ENCODE assay signal across 8 cellular contexts in the genomic region with DNA sequence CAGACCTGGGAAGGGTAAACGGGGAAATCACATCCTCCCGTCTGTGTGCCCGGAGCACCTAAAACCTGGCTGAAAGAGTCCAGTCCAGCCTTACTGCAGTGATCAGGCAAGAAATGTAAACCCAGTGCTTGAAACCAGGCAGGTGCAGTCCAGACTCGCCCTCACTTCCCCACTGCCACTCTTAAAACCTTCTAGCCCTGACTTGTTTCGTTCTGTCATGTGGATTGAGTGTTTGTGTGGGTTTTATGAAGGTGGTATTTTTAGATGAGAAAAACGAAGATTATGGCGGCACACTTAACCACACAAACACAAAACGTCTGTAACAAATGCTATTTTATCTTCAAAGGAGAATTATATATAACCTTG. TPM values are rescaled to one million over a fixed set of nuclear protein-coding genes. Genes with fewer than 3 reads are reported as not detected.
DNase-seq lines count a peak whose midpoint lies in the region; ATAC-seq, FAIRE-seq and TF ChIP-seq lines count a peak whose summit lies in the region.

No MANE protein-coding gene starts in this region.

- H3K4me1 ChIP-seq in hepatocyte (ENCODE audit: insufficient read depth): no peaks in the 10 kb centered on the region
- H3K4me1 ChIP-seq in small intestine (ENCODE audit: control insufficient read depth in 2 of 2, insufficient read depth in 1 of 2, low read depth in 1 of 2, low read length in 1 of 2): peaks cover 0 to 2% of the 10 kb centered on the region in 2 donors

- H4K20me1 ChIP-seq in hepatocyte (ENCODE audit: insufficient read depth, poor library complexity, severe bottlenecking): no peaks in the 10 kb centered on the region

- peaks cover 13% of the 10 kb centered on the region for H3K36me3 Mint-ChIP-seq in activated T-helper 1 cell treated with anti-CD3 and anti-CD28 coated beads, Interleukin-12 subunit alpha, Interleukin-12 subunit beta, Interleukin-2, Interleukin-4 antibody, amounts not matched to agents 30 ng/mL and 10 ng/mL and 1 ng/mL, durations not matched to agents 14 hours and 24 hours and 36 hours (ENCODE audit: low read depth)

- DNase-seq in AG04449 (ENCODE audit: low read depth, low spot score) (no peak), GM12891 (ENCODE audit: insufficient read length, low spot score) (no peak), NCI-H146 (lab: John Stamatoyannopoulos, UW) (peak; percentile 60), hepatocyte (ENCODE audit: low spot score) (peak; percentile 29), small intestine (peak; percentile 35)
- DNase-seq in activated T-helper 1 cell treated with anti-CD3 and anti-CD28 coated beads, Interleukin-12 subunit alpha, Interleukin-12 subunit beta, Interleukin-2, Interleukin-4 antibody, amounts not matched to agents 30 ng/mL and 10 ng/mL and 1 ng/mL, durations not matched to agents 14 hours and 24 hours and 36 hours (ENCODE audit: low spot score): peak; percentile 16
- no peak for DNase-seq in effector CD4-positive, alpha-beta T cell

- peaks cover 36% of the 10 kb centered on the region for H3K79me2 ChIP-seq in hepatocyte

- H3K27me3 ChIP-seq in hepatocyte (no peaks in the 10 kb centered on the region), small intestine (ENCODE audit: control insufficient read depth in 2 of 2, insufficient read depth in 2 of 2, low read length in 2 of 2) (no peaks in the 10 kb centered on the region)

- TF ChIP-seq POLR2A in GM12891 (IDR thresholded peaks at IDR 0.05; ENCODE audit: low read depth, low read length): 0 out of 2 replicates have a peak, but pooled peaks have one; percentile 43

- peak overlapping the region; percentile 90 for H3K27ac Mint-ChIP-seq in activated T-helper 1 cell treated with anti-CD3 and anti-CD28 coated beads, Interleukin-12 subunit alpha, Interleukin-12 subunit beta, Interleukin-2, Interleukin-4 antibody, amounts not matched to agents 30 ng/mL and 10 ng/mL and 1 ng/mL, durations not matched to agents 14 hours and 24 hours and 36 hours

- H3K4me3 ChIP-seq in AG04449 (ENCODE audit: low read depth, low read length): peak overlapping the region; percentile 98
- H3K4me3 ChIP-seq in hepatocyte: peak overlapping the region; percentile 85
- H3K4me3 ChIP-seq in small intestine (ENCODE audit: low read depth in 1 of 2, low read length in 2 of 2): peak overlapping the region in 1 of 2 donors; percentile 72

- no peaks in the 10 kb centered on the region for H3K9me3 Mint-ChIP-seq in activated T-helper 1 cell treated with anti-CD3 and anti-CD28 coated beads, Interleukin-12 subunit alpha, Interleukin-12 subunit beta, Interleukin-2, Interleukin-4 antibody, amounts not matched to agents 30 ng/mL and 10 ng/mL and 1 ng/mL, durations not matched to agents 14 hours and 24 hours and 36 hours

- peak; percentile 5 for FAIRE-seq in GM12891 (lab: Jason Lieb, UNC)
- FAIRE-seq in small intestine (lab: Jason Lieb, UNC): no peak

- peaks cover 2% of the 10 kb centered on the region for H3K27me3 Mint-ChIP-seq in activated T-helper 1 cell treated with anti-CD3 and anti-CD28 coated beads, Interleukin-12 subunit alpha, Interleukin-12 subunit beta, Interleukin-2, Interleukin-4 antibody, amounts not matched to agents 30 ng/mL and 10 ng/mL and 1 ng/mL, durations not matched to agents 14 hours and 24 hours and 36 hours (ENCODE audit: insufficient read depth)

- CTCF ChIA-PET in AG04449 (lab: Yijun Ruan, JAX): no interaction called here

- peak; percentile 17 for ATAC-seq in HG02642 (IDR thresholded peaks at IDR 0.05; ENCODE audit: poor library complexity, unreplicated experiment)

- H3K4me3 Mint-ChIP-seq in activated T-helper 1 cell treated with anti-CD3 and anti-CD28 coated beads, Interleukin-12 subunit alpha, Interleukin-12 subunit beta, Interleukin-2, Interleukin-4 antibody, amounts not matched to agents 30 ng/mL and 10 ng/mL and 1 ng/mL, durations not matched to agents 14 hours and 24 hours and 36 hours: peak overlapping the region; percentile 84

- H3K27ac ChIP-seq in hepatocyte: peak overlapping the region; percentile 91
- H3K27ac ChIP-seq in small intestine (ENCODE audit: low read depth in 1 of 2, low read length in 1 of 2): peak overlapping the region; percentile 70 to 74

- TF ChIP-seq CTCF in AG04449 (IDR thresholded peaks at IDR 0.05; ENCODE audit: insufficient read depth, low read length, missing control alignments) (no peak), hepatocyte (IDR thresholded peaks at IDR 0.05; ENCODE audit: poor library complexity) (no peak)

- H3K9me2 ChIP-seq in hepatocyte (replicated peaks; ENCODE audit: insufficient read depth): no peaks in the 10 kb centered on the region

- intact Hi-C loops in activated T-helper 1 cell treated with anti-CD3 and anti-CD28 coated beads, Interleukin-12 subunit alpha, Interleukin-12 subunit beta, Interleukin-2, Interleukin-4 antibody, amounts not matched to agents 30 ng/mL and 10 ng/mL and 1 ng/mL, durations not matched to agents 14 hours and 24 hours and 36 hours (cut with micrococcal nuclease): loop anchor here (2.0 to 5.0 kb wide), 5 partner anchors 47 to 1002 kb away; partner anchors contain the start of genes INTS6, NEK5, THSD1 and WDFY2

- H3K4me1 Mint-ChIP-seq in activated T-helper 1 cell treated with anti-CD3 and anti-CD28 coated beads, Interleukin-12 subunit alpha, Interleukin-12 subunit beta, Interleukin-2, Interleukin-4 antibody, amounts not matched to agents 30 ng/mL and 10 ng/mL and 1 ng/mL, durations not matched to agents 14 hours and 24 hours and 36 hours (ENCODE audit: low read depth): peaks cover 70% of the 10 kb centered on the region

- POLR2A ChIA-PET in AG04449 (lab: Yijun Ruan, JAX): no interaction called here

- WGBS in hepatocyte (ENCODE audit: low lambda C conversion rate, missing lambda C conversion rate): 22% methylated on average over 8 of the region's 8 CpGs
- WGBS in small intestine, 3 donors: 3 to 15% (median 6%) methylated on average over 8 of the region's 8 CpGs

- H3K36me3 ChIP-seq in hepatocyte (replicated peaks; ENCODE audit: insufficient read depth, low read depth) (no peaks in the 10 kb centered on the region), small intestine (ENCODE audit: control insufficient read depth in 2 of 2, insufficient read depth in 2 of 2, low read length in 2 of 2) (no peaks in the 10 kb centered on the region)

- peak overlapping the region; percentile 82 for H3K4me2 ChIP-seq in hepatocyte

- H3K9me3 ChIP-seq in hepatocyte (ENCODE audit: low read depth) (no peaks in the 10 kb centered on the region), small intestine (ENCODE audit: control insufficient read depth, low read depth) (no peaks in the 10 kb centered on the region)

- H2AFZ ChIP-seq in hepatocyte: peak overlapping the region; percentile 94

TF ChIP-seq in GM12891, 5 proteins besides CTCF, POLR2A, EP300 and RAD21:
- TF ChIP-seq POU2F2 (IDR thresholded peaks at IDR 0.05; ENCODE audit: low read depth, low read length): peak; percentile 14; the same call in 1 of the 2 replicates
- no peak for TF ChIP-seq PAX5 (IDR thresholded peaks at IDR 0.05; ENCODE audit: insufficient read depth, low read length, severe bottlenecking)
- peak; percentile 72 for TF ChIP-seq SPI1 (IDR thresholded peaks at IDR 0.05; ENCODE audit: low read depth, low read length)

RNA-seq across cellular contexts. Expression of gene CKAP2, which starts 0.8 kb away (rescaled TPM):
- polyA plus RNA-seq in GM12891 (2012; ENCODE audit: low read depth, missing spikeins): 20.6 TPM
- 36.9 and 37.3 TPM in 2 replicates for total RNA-seq in activated T-helper 1 cell treated with anti-CD3 and anti-CD28 coated beads, Interleukin-12 subunit alpha, Interleukin-12 subunit beta, Interleukin-2, Interleukin-4 antibody, amounts not matched to agents 30 ng/mL and 10 ng/mL and 1 ng/mL, durations not matched to agents 14 hours and 24 hours and 36 hours
- 20.7 and 21.4 TPM in 2 replicates for total RNA-seq in hepatocyte
- 15.3 and 17.2 TPM in 2 replicates for polyA plus RNA-seq in hepatocyte
- polyA plus RNA-seq in small intestine: 10 to 100 TPM in 1 of 3 donors, 1 to 10 TPM in 2; 3.5 to 13.9 (median 3.6) TPM

RNA-seq across cellular contexts. Expression of gene VPS36, which starts 4.0 kb away (rescaled TPM):
- polyA plus RNA-seq in GM12891 (2012; ENCODE audit: low read depth, missing spikeins): 8.6 TPM
- total RNA-seq in activated T-helper 1 cell treated with anti-CD3 and anti-CD28 coated beads, Interleukin-12 subunit alpha, Interleukin-12 subunit beta, Interleukin-2, Interleukin-4 antibody, amounts not matched to agents 30 ng/mL and 10 ng/mL and 1 ng/mL, durations not matched to agents 14 hours and 24 hours and 36 hours: 47.8 and 49.2 TPM in 2 replicates
- 42.0 and 49.0 TPM in 2 replicates for total RNA-seq in hepatocyte
- polyA plus RNA-seq in hepatocyte: 23.5 and 32.3 TPM in 2 replicates
- polyA plus RNA-seq in small intestine: 10 to 100 TPM; 24.9 to 35.3 (median 25.3) TPM

RNA-seq across cellular contexts. Expression of gene THSD1, which starts 48.5 kb away (rescaled TPM):
- polyA plus RNA-seq in GM12891 (2012; ENCODE audit: low read depth, missing spikeins): 0.08 TPM
- 0.07 and 0.21 TPM in 2 replicates for total RNA-seq in activated T-helper 1 cell treated with anti-CD3 and anti-CD28 coated beads, Interleukin-12 subunit alpha, Interleukin-12 subunit beta, Interleukin-2, Interleukin-4 antibody, amounts not matched to agents 30 ng/mL and 10 ng/mL and 1 ng/mL, durations not matched to agents 14 hours and 24 hours and 36 hours
- total RNA-seq in hepatocyte: 1.00 and 1.4 TPM in 2 replicates
- 0.34 and 1.4 TPM in 2 replicates for polyA plus RNA-seq in hepatocyte
- polyA plus RNA-seq in small intestine: 1 to 10 TPM in 1 of 3 donors, under 1 TPM in 2; 0.22 to 4.3 (median 0.54) TPM

Comparison
In these comparisons a context has a peak if more than half of its experiments do, and no peak if none do; other contexts are left out.
1. DNase-seq: peak in NCI-H146 (single experiment), activated T-helper 1 cell treated with anti-CD3 and anti-CD28 coated beads, Interleukin-12 subunit alpha, Interleukin-12 subunit beta, Interleukin-2, Interleukin-4 antibody, amounts not matched to agents 30 ng/mL and 10 ng/mL and 1 ng/mL, durations not matched to agents 14 hours and 24 hours and 36 hours (single experiment), hepatocyte (single experiment) and small intestine (single experiment); none in AG04449 (single experiment), GM12891 (single experiment) and effector CD4-positive, alpha-beta T cell (single experiment).